Comparison of ENCODE assay signal across 25 cellular contexts in genomic region chr2:226424971-226425370, GRCh38.
DNase-seq lines count a peak whose midpoint lies in the region; ATAC-seq, FAIRE-seq and TF ChIP-seq lines count a peak whose summit lies in the region.
"Had no signal": no experiment of that assay in that cellular context is flagged by ENCODE, and none has a peak within 500 bp of the region (broad histone marks: within the 10 kb centered on the region; RNA-seq: fewer than 3 reads in every experiment).

No MANE protein-coding gene starts in this region.

- H3K79me2 ChIP-seq in astrocyte (ENCODE audit: insufficient read depth, low read length) = no peaks in the 10 kb centered on the region

- peak overlapping the region; percentile 2 for H3K4me2 ChIP-seq in astrocyte (ENCODE audit: low read length)

- H3K27me3 Mint-ChIP-seq in Caco-2 (ENCODE audit: insufficient read depth, unreplicated experiment) = no peaks in the 10 kb centered on the region
- H3K27me3 Mint-ChIP-seq in astrocyte (ENCODE audit: low read depth, unreplicated experiment) = no peaks in the 10 kb centered on the region

- POLR2A ChIA-PET in Caco-2 (lab: Charles Lee) = no interaction called here

- H3K27ac Mint-ChIP-seq in Caco-2 (ENCODE audit: unreplicated experiment) (peak overlapping the region; percentile 73), astrocyte (ENCODE audit: unreplicated experiment) (peak overlapping the region; percentile 64)
- H3K27ac Mint-ChIP-seq: activated CD4-positive, alpha-beta memory T cell treated with anti-CD3 and anti-CD28 coated beads for 36 hours had no signal

- H3K4me3 Mint-ChIP-seq in Caco-2 (ENCODE audit: unreplicated experiment) (no peak overlapping the region), astrocyte (ENCODE audit: unreplicated experiment) (no peak overlapping the region)
- H3K4me3 Mint-ChIP-seq: activated CD4-positive, alpha-beta memory T cell treated with anti-CD3 and anti-CD28 coated beads for 36 hours had no signal

- ATAC-seq in HG03378 (IDR thresholded peaks at IDR 0.05; ENCODE audit: unreplicated experiment) = no peak
- ATAC-seq: body of pancreas, gastroesophageal sphincter, mucosa of descending colon had no signal

- no peaks in the 10 kb centered on the region for H4K20me1 ChIP-seq in astrocyte (ENCODE audit: insufficient read depth, low read length)

- H3K4me1 Mint-ChIP-seq in Caco-2 (ENCODE audit: low read depth, unreplicated experiment) = peaks cover 20% of the 10 kb centered on the region
- H3K4me1 Mint-ChIP-seq in astrocyte (ENCODE audit: low read depth, unreplicated experiment) = peaks cover 63% of the 10 kb centered on the region

- H3K9me3 ChIP-seq in Caco-2 (no peaks in the 10 kb centered on the region), astrocyte (ENCODE audit: insufficient read depth, low read depth, low read length) (no peaks in the 10 kb centered on the region), muscle layer of colon (ENCODE audit: low read length) (no peaks in the 10 kb centered on the region)
- H3K9me3 ChIP-seq: body of pancreas, gastroesophageal sphincter, mucosa of descending colon, vagina had no signal

- peaks cover 5% of the 10 kb centered on the region for H3K9me3 Mint-ChIP-seq in Caco-2 (ENCODE audit: unreplicated experiment)
- H3K9me3 Mint-ChIP-seq in astrocyte (ENCODE audit: unreplicated experiment) = no peaks in the 10 kb centered on the region
- H3K9me3 Mint-ChIP-seq: activated CD4-positive, alpha-beta memory T cell treated with anti-CD3 and anti-CD28 coated beads for 36 hours had no signal

- no peak overlapping the region for H3K9ac ChIP-seq in astrocyte (ENCODE audit: low read length)
- H3K9ac ChIP-seq in muscle layer of colon (ENCODE audit: low read length) = no peak overlapping the region

- CTCF ChIA-PET in Caco-2 (lab: Charles Lee) = no interaction called here

- no peak for TF ChIP-seq CTCF in Caco-2 (IDR thresholded peaks at IDR 0.05; ENCODE audit: insufficient read depth in 1 of 2, low read depth in 1 of 2, low read length in 1 of 2, severe bottlenecking in 1 of 2, unreplicated experiment in 1 of 2)
- TF ChIP-seq CTCF in astrocyte (IDR thresholded peaks at IDR 0.05; ENCODE audit: insufficient read depth, low read depth, low read length) = no peak

- intact Hi-C loops in Caco-2 (cut with micrococcal nuclease; ENCODE audit: unreplicated experiment) = loop anchor here (5.0 kb wide), 1 partner anchor 52 kb away; no protein-coding TSS in a partner anchor

- H3K36me3 Mint-ChIP-seq in Caco-2 (ENCODE audit: insufficient read depth, unreplicated experiment) (no peaks in the 10 kb centered on the region), astrocyte (ENCODE audit: low read depth, unreplicated experiment) (no peaks in the 10 kb centered on the region)
- H3K36me3 Mint-ChIP-seq: activated CD4-positive, alpha-beta memory T cell treated with anti-CD3 and anti-CD28 coated beads for 36 hours had no signal

- H3K36me3 ChIP-seq in Caco-2 (ENCODE audit: control insufficient read depth, insufficient read depth, low read length) (no peaks in the 10 kb centered on the region), astrocyte (ENCODE audit: insufficient read depth, low read length) (no peaks in the 10 kb centered on the region), muscle layer of colon (ENCODE audit: insufficient read depth, low read length) (no peaks in the 10 kb centered on the region)
- H3K36me3 ChIP-seq: gastroesophageal sphincter, vagina had no signal

- H3K4me1 ChIP-seq in Caco-2 (peaks cover 13% of the 10 kb centered on the region), astrocyte (ENCODE audit: insufficient read depth, low read length) (peaks cover 49% of the 10 kb centered on the region), muscle layer of colon (ENCODE audit: insufficient read depth, low read length) (peaks cover 23% of the 10 kb centered on the region)

- DNase-seq in Caco-2 (no peak), LHCN-M2 (ENCODE audit: low read depth) (peak; percentile 69), astrocyte (ENCODE audit: low read depth) (no peak), NCI-H510A (lab: John Stamatoyannopoulos, UW) (no peak), NCI-H524 (lab: John Stamatoyannopoulos, UW) (no peak)
- DNase-seq in NK-92 treated with Interleukin-12 subunit alpha and Interleukin-12 subunit beta, amount 100 ng/mL, for 24 hours (lab: John Stamatoyannopoulos, UW) = no peak
- DNase-seq: activated CD4-positive, alpha-beta memory T cell treated with anti-CD3 and anti-CD28 coated beads for 36 hours; activated naive CD4-positive, alpha-beta T cell treated with Interleukin-2 at 50 U/mL for 16 hours; activated T-cell treated with anti-CD3 and anti-CD28 coated beads, Interleukin-2, amount 50 U/mL, for 1 hour; body of pancreas; DND-41; H7; KG1; mucosa of descending colon; NCI-H1417; NCI-H748 treated with DMSO at 0.1 percent for 48 hours; nucleus accumbens; stimulated activated CD4-positive, alpha-beta T cell treated with anti-CD3 and anti-CD28 coated beads, Interleukin-4, amount 100 ng/mL, for 4 hours; SW 1271 had no signal

- H3K27ac ChIP-seq in astrocyte (ENCODE audit: low read depth, low read length) (peak overlapping the region; percentile 86), muscle layer of colon (ENCODE audit: low read depth, low read length) (peak overlapping the region; percentile 7)
- H3K27ac ChIP-seq: body of pancreas, coronary artery, gastroesophageal sphincter, vagina had no signal

- BruUV-seq in Caco-2 (replicated peaks; lab: Mats Ljungman, UMichigan) = no TSS peak

- FAIRE-seq in astrocyte (lab: Jason Lieb, UNC) = no peak
- FAIRE-seq: endothelial cell of umbilical vein had no signal

- no peaks in the 10 kb centered on the region for H3K27me3 ChIP-seq in Caco-2 (replicated peaks; ENCODE audit: control insufficient read depth, insufficient read depth, low read length)
- H3K27me3 ChIP-seq in astrocyte (ENCODE audit: insufficient read depth, low read length) = no peaks in the 10 kb centered on the region
- H3K27me3 ChIP-seq in muscle layer of colon (ENCODE audit: control insufficient read depth in 1 of 2, insufficient read depth in 2 of 2, low read length in 2 of 2) = no peaks in the 10 kb centered on the region
- H3K27me3 ChIP-seq: body of pancreas, gastroesophageal sphincter, vagina had no signal

- H2AFZ ChIP-seq in astrocyte (ENCODE audit: low read depth, low read length) = no peak overlapping the region

- H3K4me3 ChIP-seq in Caco-2 (ENCODE audit: low read depth, low read length) (no peak overlapping the region), astrocyte (ENCODE audit: insufficient read depth, low read depth, low read length) (no peak overlapping the region), muscle layer of colon (ENCODE audit: low read depth in 1 of 2, low read length in 2 of 2) (peak overlapping the region in 1 of 2 donors; percentile 4)
- H3K4me3 ChIP-seq: body of pancreas, coronary artery, gastroesophageal sphincter, mucosa of descending colon, vagina had no signal
